12 cellular contexts compared by ENCODE assay signal in genomic region chr6:143514996-143515760, GRCh38. TPM values are rescaled to one million over a fixed set of nuclear protein-coding genes. Genes with fewer than 3 reads are reported as not detected.
DNase-seq lines count a peak whose midpoint lies in the region; ATAC-seq and TF ChIP-seq lines count a peak whose summit lies in the region.
"Had no signal": no experiment of that assay in that cellular context is flagged by ENCODE, and none has a peak within 500 bp of the region (broad histone marks: within the 10 kb centered on the region; RNA-seq: fewer than 3 reads in every experiment).

No MANE protein-coding gene starts in this region.

- no peak overlapping the region for H3K4me2 ChIP-seq in neuronal stem cell (ENCODE audit: insufficient read depth, low read length, poor library complexity, severe bottlenecking)

- no peak overlapping the region for H3K4ac ChIP-seq in neuronal stem cell (ENCODE audit: low read length)

- no peak overlapping the region for H2BK12ac ChIP-seq in neuronal stem cell (ENCODE audit: low read length)

- H3K4me1 ChIP-seq in adrenal gland (replicated peaks in 1 of 2) (peaks cover 21 to 23% of the 10 kb centered on the region in 2 donors), neuronal stem cell (ENCODE audit: control insufficient read depth in 2 of 2, insufficient read depth in 1 of 2, low read depth in 1 of 2, low read length in 2 of 2) (peaks cover 6 to 9% of the 10 kb centered on the region in 2 donors)

- no peak overlapping the region for H3K4me3 Mint-ChIP-seq in T-helper 17 cell

- no peak overlapping the region for H3K23ac ChIP-seq in neuronal stem cell (ENCODE audit: low read depth, low read length, poor library complexity)

- H3K9ac ChIP-seq in neuronal stem cell (ENCODE audit: low read depth, low read length, poor library complexity), result no peak overlapping the region

- H4K8ac ChIP-seq in neuronal stem cell (ENCODE audit: low read depth, low read length), result no peak overlapping the region

- no peak overlapping the region for H3K4me3 ChIP-seq in adrenal gland
- H3K4me3 ChIP-seq in fibroblast of pulmonary artery (replicated peaks; ENCODE audit: low read depth, low read length), result no peak overlapping the region
- H3K4me3 ChIP-seq in neuronal stem cell (ENCODE audit: low read length in 2 of 2), result no peak overlapping the region
- H3K4me3 ChIP-seq: left lung had no signal

- intact Hi-C loops in adrenal gland (cut with DNase I), result no loop called here

- TF ChIP-seq POLR2A in adrenal gland (IDR thresholded peaks at IDR 0.05), result peak in 1 of 2 donors; percentile 36

- H2AK5ac ChIP-seq in neuronal stem cell (ENCODE audit: low read depth, low read length), result no peak overlapping the region

- H4K91ac ChIP-seq in neuronal stem cell (ENCODE audit: low read depth, low read length, poor library complexity), result no peak overlapping the region

- H3K27ac ChIP-seq in adrenal gland (peak overlapping the region in 3 of 5 donors; percentile 17 to 70 (median 41)), neuronal stem cell (replicated peaks; ENCODE audit: low read length) (no peak overlapping the region)
- H3K27ac ChIP-seq: left lung had no signal

- H3K18ac ChIP-seq in neuronal stem cell (ENCODE audit: low read length), result peak overlapping the region; percentile 69

- H3K79me1 ChIP-seq in neuronal stem cell (ENCODE audit: low read depth, low read length), result no peaks in the 10 kb centered on the region

- peak; percentile 74 for DNase-seq in DMS79 (lab: John Stamatoyannopoulos, UW)
- DNase-seq in adrenal gland, result peak; percentile 80 to 93 (median 92)
- peak; percentile 39 for DNase-seq in fibroblast of pulmonary artery (ENCODE audit: low read depth)
- no peak for DNase-seq in neuronal stem cell (ENCODE audit: low spot score)
- DNase-seq in T-helper 17 cell, result no peak
- DNase-seq in HPDE6-E6E7 (ENCODE audit: extremely low spot score), result no peak
- no peak for DNase-seq in amniotic stem cell (lab: John Stamatoyannopoulos, UW)
- no peak for DNase-seq in epidermal melanocyte (ENCODE audit: insufficient read length, low spot score)
- DNase-seq: activated CD4-positive, alpha-beta T cell treated with anti-CD3 and anti-CD28 coated beads, Interleukin-2, amount 50 U/mL, for 1 hour; DMS153; NCI-H2227 treated with DMSO at 0.1 percent for 48 hours had no signal

- no peak for TF ChIP-seq CTCF in adrenal gland (IDR thresholded peaks at IDR 0.05)
- TF ChIP-seq CTCF in fibroblast of pulmonary artery (IDR thresholded peaks at IDR 0.05; ENCODE audit: low read length, missing control alignments), result no peak

- WGBS in adrenal gland, 4 donors, result 54 to 66% (median 58%) methylated on average over 10 to 15 of the region's 15 CpGs
- no CpG with 5 or more reads among the region's 15 CpGs for WGBS in neuronal stem cell (ENCODE audit: extremely low coverage in 2 of 2, insufficient read length in 2 of 2, insufficient replicate concordance in 1 of 2), 2 donors

- H2BK120ac ChIP-seq in neuronal stem cell (ENCODE audit: low read depth, low read length), result no peak overlapping the region

- peaks cover 2% of the 10 kb centered on the region for H3K36me3 Mint-ChIP-seq in T-helper 17 cell (ENCODE audit: low read depth)

- H2AFZ ChIP-seq in neuronal stem cell (ENCODE audit: low read length), result no peak overlapping the region

- ATAC-seq in T-helper 17 cell, result no peak
- ATAC-seq: left lung had no signal

- no peaks in the 10 kb centered on the region for H3K27me3 Mint-ChIP-seq in T-helper 17 cell

- H2BK5ac ChIP-seq in neuronal stem cell (ENCODE audit: low read length), result no peak overlapping the region

- no peak overlapping the region for H3K27ac Mint-ChIP-seq in T-helper 17 cell

- H3K14ac ChIP-seq in neuronal stem cell (ENCODE audit: low read length), result no peak overlapping the region

- H3K4me1 Mint-ChIP-seq in T-helper 17 cell, result peaks cover 24% of the 10 kb centered on the region

- no peak overlapping the region for H2BK15ac ChIP-seq in neuronal stem cell (ENCODE audit: low read length)

- no peaks in the 10 kb centered on the region for H3K9me3 ChIP-seq in adrenal gland (replicated peaks in 1 of 3)
- H3K9me3 ChIP-seq in neuronal stem cell (replicated peaks in 1 of 2; ENCODE audit: control insufficient read depth in 2 of 2, insufficient read depth in 1 of 2, low read depth in 1 of 2, low read length in 2 of 2), result no peaks in the 10 kb centered on the region
- no peaks in the 10 kb centered on the region for H3K9me3 ChIP-seq in T-helper 17 cell (ENCODE audit: control insufficient read depth, low read length, poor library complexity, severe bottlenecking)
- H3K9me3 ChIP-seq: left lung had no signal

- H3K36me3 ChIP-seq in adrenal gland (replicated peaks in 1 of 2) (no peaks in the 10 kb centered on the region), neuronal stem cell (replicated peaks in 1 of 2; ENCODE audit: control insufficient read depth in 2 of 2, insufficient read depth in 2 of 2, low read length in 2 of 2) (peaks cover 0 to under 1% of the 10 kb centered on the region in 2 donors)
- H3K36me3 ChIP-seq: left lung had no signal

- H3K27me3 ChIP-seq in adrenal gland (no peaks in the 10 kb centered on the region), neuronal stem cell (ENCODE audit: control insufficient read depth in 3 of 3, insufficient read depth in 3 of 3, low read depth in 1 of 3, low read length in 3 of 3) (no peaks in the 10 kb centered on the region)
- H3K27me3 ChIP-seq: left lung had no signal

RNA-seq across cellular contexts. Expression of gene FUCA2, which starts 3.7 kb away (rescaled TPM):
- total RNA-seq in adrenal gland (100 to 1,000 TPM in 1 of 8 donors, 10 to 100 TPM in 7; 47.5 to 120 (median 70.7) TPM), T-helper 17 cell (1 to 10 TPM; 7.8 to 8.3 TPM)
- polyA plus RNA-seq in adrenal gland, result 10 to 100 TPM; 28.8 to 90.2 (median 37.8) TPM
- polyA plus RNA-seq in neuronal stem cell (2013, experiment 1 of 2), result 27.2 TPM
- 27.6 TPM for polyA plus RNA-seq in neuronal stem cell (2013, experiment 2 of 2)

Comparison
In these comparisons a context has a peak if more than half of its experiments do, and no peak if none do; other contexts are left out.
1. DNase-seq: peak in DMS79 (single experiment), adrenal gland (7 of 7) and fibroblast of pulmonary artery (single experiment); none in neuronal stem cell (single experiment), T-helper 17 cell (0 of 3), HPDE6-E6E7 (single experiment), amniotic stem cell (single experiment) and epidermal melanocyte (single experiment).
2. RNA of gene FUCA2, which starts 3.7 kb away (total RNA-seq): 47.5 to 120 TPM in adrenal gland; 7.8 to 8.3 TPM in T-helper 17 cell; every median in the first group is over 4 times any median in the second.